8 cellular contexts compared by ENCODE assay signal in genomic region chr5:173056783-173057061, GRCh38. TPM values are rescaled to one million over a fixed set of nuclear protein-coding genes. Genes with fewer than 3 reads are reported as not detected.
DNase-seq lines count a peak whose midpoint lies in the region; ATAC-seq and TF ChIP-seq lines count a peak whose summit lies in the region.

No MANE protein-coding gene starts in this region.

- in situ Hi-C loops in ACHN (cut with HindIII; ENCODE audit: low pct_ligation_motif_present, low pct_unique_long_range_greater_than_20kb, low sequenced_read_pairs), result no loop called here

- no peak overlapping the region for H2BK12ac ChIP-seq in trophoblast cell (ENCODE audit: low read length)

- H3K14ac ChIP-seq in trophoblast cell (ENCODE audit: low read length), result no peak overlapping the region

- peaks cover 9% of the 10 kb centered on the region for H3K79me1 ChIP-seq in trophoblast cell (ENCODE audit: low read length)

- peak overlapping the region; percentile 36 for H4K12ac ChIP-seq in trophoblast cell (ENCODE audit: low read depth, low read length)

- peaks cover 4% of the 10 kb centered on the region for H3K27me3 Mint-ChIP-seq in activated CD4-positive, alpha-beta T cell treated with anti-CD3 and anti-CD28 coated beads, Interleukin-2, amount 10 ng/mL, durations not matched to agents 24 days and 14 days

- peak overlapping the region; percentile 95 for H3K4me3 Mint-ChIP-seq in activated CD4-positive, alpha-beta T cell treated with anti-CD3 and anti-CD28 coated beads, Interleukin-2, amount 10 ng/mL, durations not matched to agents 24 days and 14 days

- no peaks in the 10 kb centered on the region for H3K36me3 Mint-ChIP-seq in activated CD4-positive, alpha-beta T cell treated with anti-CD3 and anti-CD28 coated beads, Interleukin-2, amount 10 ng/mL, durations not matched to agents 24 days and 14 days (ENCODE audit: low read depth)

- H2BK120ac ChIP-seq in trophoblast cell (ENCODE audit: insufficient read depth, low read length, poor library complexity), result peak overlapping the region; percentile 41

- H3K9me3 Mint-ChIP-seq in activated CD4-positive, alpha-beta T cell treated with anti-CD3 and anti-CD28 coated beads, Interleukin-2, amount 10 ng/mL, durations not matched to agents 24 days and 14 days, result no peaks in the 10 kb centered on the region

- peak overlapping the region; percentile 95 for H3K18ac ChIP-seq in trophoblast cell (ENCODE audit: low read length)

- no peaks in the 10 kb centered on the region for H3K36me3 ChIP-seq in trophoblast cell (ENCODE audit: control insufficient read depth in 1 of 2, insufficient read depth in 2 of 2, low read length in 2 of 2)

- H3K4me3 ChIP-seq in fibroblast of the aortic adventitia (ENCODE audit: low read depth, low read length), result peak overlapping the region; percentile 79
- peak overlapping the region; percentile 96 for H3K4me3 ChIP-seq in trophoblast cell (ENCODE audit: low read depth, low read length)

- ATAC-seq in GM19395 (IDR thresholded peaks at IDR 0.05; ENCODE audit: unreplicated experiment) (peak; percentile 40), HG03432 (IDR thresholded peaks at IDR 0.05; ENCODE audit: unreplicated experiment) (peak; percentile 37)

- H3K23ac ChIP-seq in trophoblast cell (ENCODE audit: low read length), result no peak overlapping the region

- no peak overlapping the region for H3K4ac ChIP-seq in trophoblast cell (ENCODE audit: low read depth, low read length)

- H3K9me3 ChIP-seq in trophoblast cell (ENCODE audit: insufficient read depth, low read depth, low read length), result no peaks in the 10 kb centered on the region

- H2BK5ac ChIP-seq in trophoblast cell (ENCODE audit: low read depth, low read length, poor library complexity), result peak overlapping the region; percentile 84

- intact Hi-C loops in activated CD4-positive, alpha-beta T cell treated with anti-CD3 and anti-CD28 coated beads, Interleukin-2, amount 10 ng/mL, durations not matched to agents 24 days and 14 days (cut with micrococcal nuclease), result loop anchor here (1.0 to 10.0 kb wide), 13 partner anchors 21 to 1668 kb away; partner anchors contain the start of genes BNIP1, ERGIC1, FBXW11 and RPL26L1

- H3K27me3 ChIP-seq in trophoblast cell (ENCODE audit: insufficient read depth, low read length), result no peaks in the 10 kb centered on the region

- H4K8ac ChIP-seq in trophoblast cell (ENCODE audit: low read depth, low read length), result peak overlapping the region; percentile 87

- peaks cover 27% of the 10 kb centered on the region for H3K4me1 Mint-ChIP-seq in activated CD4-positive, alpha-beta T cell treated with anti-CD3 and anti-CD28 coated beads, Interleukin-2, amount 10 ng/mL, durations not matched to agents 24 days and 14 days

- WGBS in trophoblast cell (ENCODE audit: extremely low coverage, insufficient coverage, insufficient read length), result no CpG with 5 or more reads among the region's 27 CpGs

- peak overlapping the region; percentile 78 for H4K91ac ChIP-seq in trophoblast cell (ENCODE audit: low read depth, low read length)

- H3K79me2 ChIP-seq in trophoblast cell (ENCODE audit: control insufficient read depth, insufficient read depth, low read length, poor library complexity), result peaks cover 2% of the 10 kb centered on the region

- DNase-seq in COLO668 (lab: John Stamatoyannopoulos, UW; ENCODE audit: unreplicated experiment) (peak; percentile 75), fibroblast of the aortic adventitia (ENCODE audit: low read depth) (no peak), trophoblast cell (peak in 1 of 2 donors; percentile 65), GDM1 (lab: John Stamatoyannopoulos, UW) (no peak), ACHN (no peak)
- DNase-seq in activated CD4-positive, alpha-beta T cell treated with anti-CD3 and anti-CD28 coated beads, Interleukin-2, amount 10 ng/mL, durations not matched to agents 24 days and 14 days, result no peak

- peak overlapping the region; percentile 27 for H3K27ac ChIP-seq in trophoblast cell (ENCODE audit: low read depth, low read length)

- peak overlapping the region; percentile 72 for H3K4me2 ChIP-seq in trophoblast cell (ENCODE audit: low read length)

- H2AK5ac ChIP-seq in trophoblast cell (ENCODE audit: low read length), result no peak overlapping the region

- peak overlapping the region; percentile 96 for H3K27ac Mint-ChIP-seq in activated CD4-positive, alpha-beta T cell treated with anti-CD3 and anti-CD28 coated beads, Interleukin-2, amount 10 ng/mL, durations not matched to agents 24 days and 14 days

- no peaks in the 10 kb centered on the region for H3K4me1 ChIP-seq in trophoblast cell (ENCODE audit: control insufficient read depth in 1 of 2, insufficient read depth in 2 of 2, low read length in 2 of 2)

- peak overlapping the region; percentile 63 for H2AFZ ChIP-seq in trophoblast cell (ENCODE audit: insufficient read depth, low read length, poor library complexity)

- peak overlapping the region; percentile 18 for H3K9ac ChIP-seq in trophoblast cell (ENCODE audit: low read length)

- TF ChIP-seq CTCF in fibroblast of the aortic adventitia (IDR thresholded peaks at IDR 0.05; ENCODE audit: insufficient read depth, low read length), result no peak

RNA-seq across cellular contexts. Expression of gene CREBRF, which starts 0.6 kb away (rescaled TPM):
- 6.2 and 6.7 TPM in 2 replicates for total RNA-seq in activated CD4-positive, alpha-beta T cell treated with anti-CD3 and anti-CD28 coated beads, Interleukin-2, amount 10 ng/mL, durations not matched to agents 24 days and 14 days
- 29.7 and 33.8 TPM in 2 replicates for total RNA-seq in fibroblast of the aortic adventitia (ENCODE audit: low replicate concordance)
- polyA plus RNA-seq in trophoblast cell (2013), result 6.1 and 6.2 TPM in 2 replicates
